ENCODE assay signal across 29 cellular contexts in the genomic region with DNA sequence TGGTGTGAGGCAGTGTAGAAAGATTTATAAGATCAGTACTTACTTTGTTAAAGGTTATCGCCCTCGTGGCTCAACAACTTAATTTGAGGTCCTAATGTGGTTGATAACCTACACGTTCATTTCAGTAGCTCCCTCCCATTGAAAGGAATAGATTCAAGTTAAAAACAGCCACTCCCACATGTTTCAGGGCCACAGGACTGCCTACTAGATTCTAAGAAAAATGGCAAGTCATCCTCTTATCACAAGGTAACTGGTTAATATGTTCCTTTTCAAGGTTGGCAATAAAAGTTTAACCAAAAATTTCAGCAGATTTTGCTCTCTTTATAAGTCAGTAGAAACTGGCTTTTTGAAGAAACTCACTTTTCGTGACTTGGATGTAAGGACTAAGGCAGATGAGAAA. TPM values are rescaled to one million over a fixed set of nuclear protein-coding genes. Genes with fewer than 3 reads are reported as not detected.
"Had no signal": no experiment of that assay in that cellular context is flagged by ENCODE, and none has a peak within 500 bp of the region (broad histone marks: within the 10 kb centered on the region; RNA-seq: fewer than 3 reads in every experiment).

No MANE protein-coding gene starts in this region.

- H3K4me1 Mint-ChIP-seq: activated CD4-positive, alpha-beta T cell treated with anti-CD3 and anti-CD28 coated beads, Interleukin-2, amount 10 ng/mL, durations not matched to agents 7 days and 5 days; activated T-helper 17 cell treated with anti-CD3 and anti-CD28 coated beads, Interleukin-2, amount 50 U/mL, for 72 hours; naive B cell had no signal

- H3K36me3 Mint-ChIP-seq: activated naive CD8-positive, alpha-beta T cell; naive B cell had no signal

- H3K4me1 ChIP-seq: foreskin keratinocyte, SJCRH30, thyroid gland had no signal

- ATAC-seq: activated CD4-positive, CD25-positive, alpha-beta regulatory T cell treated with anti-CD3 and anti-CD28 coated beads, Interleukin-2, amount 50 U/mL, for 24 hours; activated CD8-positive, alpha-beta T cell treated with anti-CD3 and anti-CD28 coated beads, Interleukin-2, amount 10 ng/mL, durations not matched to agents 7 days and 5 days; activated T-helper 17 cell treated with anti-CD3 and anti-CD28 coated beads, Interleukin-2, amount 50 U/mL, for 72 hours; foreskin keratinocyte; left cardiac atrium; mucosa of descending colon; sciatic nerve; stimulated activated naive CD8-positive, alpha-beta T cell treated with anti-CD3 and anti-CD28 coated beads, Interleukin-15, Interleukin-2, amounts not matched to agents 100 U/mL and 50 U/mL, for 24 hours had no signal

- H3K27ac ChIP-seq: cardiac muscle cell, foreskin keratinocyte, SJCRH30, thyroid gland had no signal

- H3K27me3 ChIP-seq: cardiac muscle cell, SJCRH30, thyroid gland had no signal

- H3K9me3 Mint-ChIP-seq: activated CD4-positive, alpha-beta T cell treated with anti-CD3 and anti-CD28 coated beads, Interleukin-2, amount 10 ng/mL, durations not matched to agents 7 days and 5 days; activated T-helper 17 cell treated with anti-CD3 and anti-CD28 coated beads, Interleukin-2, amount 50 U/mL, for 72 hours; T-helper 1 cell treated with Interleukin-12 subunit alpha and Interleukin-12 subunit beta and Interleukin-4 antibody, amounts not matched to agents 30 μg/mL and 1 μg/mL, for 36 hours had no signal

- H3K9me3 ChIP-seq: mucosa of descending colon, SJCRH30, thyroid gland had no signal

- H3K4me3 ChIP-seq: cardiac muscle cell, mucosa of descending colon, SJCRH30, thyroid gland had no signal

- H3K27me3 Mint-ChIP-seq: activated CD4-positive, alpha-beta T cell treated with anti-CD3 and anti-CD28 coated beads, Interleukin-2, amount 10 ng/mL, durations not matched to agents 7 days and 5 days had no signal

- H3K27ac Mint-ChIP-seq: activated CD4-positive, alpha-beta T cell treated with anti-CD3 and anti-CD28 coated beads, Interleukin-2, amount 10 ng/mL, durations not matched to agents 7 days and 5 days; activated CD8-positive, alpha-beta T cell treated with anti-CD3 and anti-CD28 coated beads, Interleukin-2, amount 10 ng/mL, durations not matched to agents 7 days and 5 days; activated naive CD8-positive, alpha-beta T cell; activated T-helper 17 cell treated with anti-CD3 and anti-CD28 coated beads, Interleukin-2, amount 50 U/mL, for 72 hours; T-helper 1 cell treated with Interleukin-12 subunit alpha and Interleukin-12 subunit beta and Interleukin-4 antibody, amounts not matched to agents 30 μg/mL and 1 μg/mL, for 36 hours had no signal

- DNase-seq: activated CD4-positive, alpha-beta T cell treated with anti-CD3 and anti-CD28 coated beads, Interleukin-2, amount 10 ng/mL, durations not matched to agents 7 days and 5 days; activated CD8-positive, alpha-beta T cell treated with anti-CD3 and anti-CD28 coated beads, Interleukin-2, amount 10 ng/mL, durations not matched to agents 7 days and 5 days; activated naive CD4-positive, alpha-beta T cell; amniotic stem cell; foreskin keratinocyte; glutamatergic neuron; islet precursor cell; left cardiac atrium; mesendoderm; mucosa of descending colon; naive B cell; nucleus accumbens; SJCRH30; stimulated activated CD4-positive, alpha-beta T cell treated with anti-CD3 and anti-CD28 coated beads, Interleukin-4, amount 100 ng/mL, for 1 hour; stimulated activated naive CD8-positive, alpha-beta T cell treated with anti-CD3 and anti-CD28 coated beads, Interleukin-15, Interleukin-2, amounts not matched to agents 100 U/mL and 50 U/mL, for 24 hours; T1000; thyroid gland had no signal

- H3K36me3 ChIP-seq: cardiac muscle cell, SJCRH30, thyroid gland had no signal

- H3K4me3 Mint-ChIP-seq: activated CD4-positive, alpha-beta T cell treated with anti-CD3 and anti-CD28 coated beads, Interleukin-2, amount 10 ng/mL, durations not matched to agents 7 days and 5 days; activated CD8-positive, alpha-beta T cell treated with anti-CD3 and anti-CD28 coated beads, Interleukin-2, amount 10 ng/mL, durations not matched to agents 7 days and 5 days; activated naive CD8-positive, alpha-beta T cell; activated T-helper 17 cell treated with anti-CD3 and anti-CD28 coated beads, Interleukin-2, amount 50 U/mL, for 72 hours; naive B cell; T-helper 1 cell treated with Interleukin-12 subunit alpha and Interleukin-12 subunit beta and Interleukin-4 antibody, amounts not matched to agents 30 μg/mL and 1 μg/mL, for 36 hours had no signal

RNA-seq across cellular contexts. Expression of gene GSTA2, which starts 17.1 kb away (rescaled TPM):
- total RNA-seq: activated CD4-positive, alpha-beta T cell treated with anti-CD3 and anti-CD28 coated beads, Interleukin-2, amount 10 ng/mL, durations not matched to agents 7 days and 5 days; activated CD8-positive, alpha-beta T cell treated with anti-CD3 and anti-CD28 coated beads, Interleukin-2, amount 10 ng/mL, durations not matched to agents 7 days and 5 days; activated T-helper 17 cell treated with anti-CD3 and anti-CD28 coated beads, Interleukin-2, amount 50 U/mL, for 72 hours; cardiac muscle cell; chondrocyte; epithelial cell of proximal tubule; foreskin keratinocyte; left cardiac atrium; lower leg skin; sciatic nerve; SJCRH30; subcutaneous adipose tissue; urinary bladder had no signal
- polyA plus RNA-seq: foreskin keratinocyte, neural cell, urinary bladder had no signal

RNA-seq across cellular contexts. Expression of gene GSTA1, which starts 57.4 kb away (rescaled TPM):
- total RNA-seq: activated CD4-positive, alpha-beta T cell treated with anti-CD3 and anti-CD28 coated beads, Interleukin-2, amount 10 ng/mL, durations not matched to agents 7 days and 5 days; activated CD8-positive, alpha-beta T cell treated with anti-CD3 and anti-CD28 coated beads, Interleukin-2, amount 10 ng/mL, durations not matched to agents 7 days and 5 days; activated T-helper 17 cell treated with anti-CD3 and anti-CD28 coated beads, Interleukin-2, amount 50 U/mL, for 72 hours; cardiac muscle cell; chondrocyte; epithelial cell of proximal tubule; foreskin keratinocyte; left cardiac atrium; SJCRH30; subcutaneous adipose tissue; urinary bladder had no signal
- polyA plus RNA-seq: foreskin keratinocyte, neural cell had no signal
